Comparison of ENCODE assay signal across 26 cellular contexts in genomic region chr6:136511397-136511796, GRCh38. TPM values are rescaled to one million over a fixed set of nuclear protein-coding genes. Genes with fewer than 3 reads are reported as not detected.
DNase-seq lines count a peak whose midpoint lies in the region; ATAC-seq and TF ChIP-seq lines count a peak whose summit lies in the region.
"Had no signal": no experiment of that assay in that cellular context is flagged by ENCODE, and none has a peak within 500 bp of the region (broad histone marks: within the 10 kb centered on the region; RNA-seq: fewer than 3 reads in every experiment).

No MANE protein-coding gene starts in this region.

- H3K4me2 ChIP-seq in mammary epithelial cell (ENCODE audit: insufficient read depth, low read depth, low read length) = no peak overlapping the region

- intact Hi-C loops in mammary epithelial cell (cut with micrococcal nuclease) = no loop called here
- intact Hi-C loops in MCF 10A (cut with micrococcal nuclease) = no loop called here
- intact Hi-C loops in left colon (cut with DNase I, micrococcal nuclease) = no loop called here
- intact Hi-C loops in thyroid gland (cut with DNase I) = no loop called here

- peaks cover 6% of the 10 kb centered on the region for H3K36me3 Mint-ChIP-seq in MCF 10A (ENCODE audit: insufficient read depth, unreplicated experiment)
- H3K36me3 Mint-ChIP-seq: activated naive CD4-positive, alpha-beta T cell treated with anti-CD3 and anti-CD28 coated beads, Interleukin-2, amount 50 U/mL, for 24 hours; CD8-positive, alpha-beta memory T cell had no signal

- POLR2A ChIA-PET in MCF 10A (lab: Yijun Ruan, JAX) = interaction anchor here (0.7 to 1.0 kb wide), 2 partner anchors 12 to 18 kb away, joined by 3 to 4 read pairs; no protein-coding TSS in a partner anchor

- no peaks in the 10 kb centered on the region for H3K9me3 Mint-ChIP-seq in MCF 10A (ENCODE audit: unreplicated experiment)
- H3K9me3 Mint-ChIP-seq: activated B cell treated with CpG ODN at 0.5 μM for 24 hours; activated CD4-positive, alpha-beta T cell treated with anti-CD3 and anti-CD28 coated beads, Interleukin-2, amount 10 ng/mL, durations not matched to agents 7 days and 5 days; activated naive CD4-positive, alpha-beta T cell treated with anti-CD3 and anti-CD28 coated beads, Interleukin-2, amount 50 U/mL, for 24 hours; CD8-positive, alpha-beta memory T cell had no signal

- H3K4me3 ChIP-seq in mammary epithelial cell (replicated peaks in 1 of 3; ENCODE audit: insufficient read depth in 1 of 3, low read depth in 2 of 3, low read length in 3 of 3) = no peak overlapping the region
- H3K4me3 ChIP-seq in thyroid gland (replicated peaks in 1 of 3) = no peak overlapping the region
- H3K4me3 ChIP-seq: GM12878, left lung, SJSA1 had no signal

- H2AFZ ChIP-seq in mammary epithelial cell (ENCODE audit: low read depth, low read length) = no peak overlapping the region

- no peak overlapping the region for H3K27ac Mint-ChIP-seq in MCF 10A (ENCODE audit: low read depth, unreplicated experiment)
- H3K27ac Mint-ChIP-seq: activated B cell treated with CpG ODN at 0.5 μM for 24 hours; activated CD4-positive, alpha-beta T cell treated with anti-CD3 and anti-CD28 coated beads, Interleukin-2, amount 10 ng/mL, durations not matched to agents 7 days and 5 days; B cell had no signal

- no peak overlapping the region for H3K27ac ChIP-seq in mammary epithelial cell (ENCODE audit: insufficient read depth, low read depth, low read length)
- H3K27ac ChIP-seq in thyroid gland = peak overlapping the region in 2 of 3 donors; percentile 60 to 73
- H3K27ac ChIP-seq: HL-60, left lung, RWPE1, SJSA1 had no signal

- TF ChIP-seq CTCF in mammary epithelial cell (conservative IDR thresholded peaks at IDR 0.05 in 1 of 2, IDR thresholded peaks at IDR 0.05 in 1 of 2; ENCODE audit: extremely low read depth in 1 of 2, insufficient read depth in 1 of 2, low read depth in 1 of 2, low read length in 2 of 2) (no peak), MCF 10A (IDR thresholded peaks at IDR 0.05; ENCODE audit: unreplicated experiment) (no peak), thyroid gland (IDR thresholded peaks at IDR 0.05) (no peak)

- peaks cover 19% of the 10 kb centered on the region for H3K4me1 ChIP-seq in mammary epithelial cell (ENCODE audit: insufficient read depth, low read length)
- H3K4me1 ChIP-seq in thyroid gland = peaks cover 16 to 17% of the 10 kb centered on the region in 2 donors
- H3K4me1 ChIP-seq: left lung, SJSA1 had no signal

- no peaks in the 10 kb centered on the region for H3K27me3 Mint-ChIP-seq in MCF 10A (ENCODE audit: insufficient read depth, unreplicated experiment)
- H3K27me3 Mint-ChIP-seq: activated CD4-positive, alpha-beta T cell treated with anti-CD3 and anti-CD28 coated beads, Interleukin-2, amount 10 ng/mL, durations not matched to agents 7 days and 5 days had no signal

- in situ Hi-C loops in mammary epithelial cell (cut with MboI; ENCODE audit: low sequenced_read_pairs in 2 of 2) = no loop called here

- DNase-seq in mammary epithelial cell (peak; percentile 16), MCF 10A (ENCODE audit: unreplicated experiment) (no peak), NCI-H69 (lab: John Stamatoyannopoulos, UW) (peak; percentile 57), left colon (no peak), thyroid gland (no peak), NCI-H187 (lab: John Stamatoyannopoulos, UW) (no peak)
- DNase-seq: ACHN; activated B cell treated with CpG ODN at 0.5 μM for 24 hours; activated CD4-positive, alpha-beta T cell treated with anti-CD3 and anti-CD28 coated beads, Interleukin-2, amount 10 ng/mL, durations not matched to agents 7 days and 5 days; CD8-positive, alpha-beta memory T cell; DMS 273 treated with DMSO at 0.1 percent for 48 hours; left lung; mesendoderm; NCI-H187 treated with DMSO at 0.1 percent for 48 hours; NCI-H774; stimulated activated CD4-positive, alpha-beta T cell treated with anti-CD3 and anti-CD28 coated beads, Interleukin-12 subunit alpha, Interleukin-12 subunit beta, amount 100 ng/mL, for 4 hours; trophoblast cell had no signal

- no peaks in the 10 kb centered on the region for H4K20me1 ChIP-seq in mammary epithelial cell (ENCODE audit: insufficient read depth, low read length)

- no peaks in the 10 kb centered on the region for H3K4me1 Mint-ChIP-seq in MCF 10A (ENCODE audit: insufficient read depth, unreplicated experiment)
- H3K4me1 Mint-ChIP-seq: activated B cell treated with CpG ODN at 0.5 μM for 24 hours, B cell had no signal

- H3K36me3 ChIP-seq in mammary epithelial cell (ENCODE audit: insufficient read depth, low read length) (no peaks in the 10 kb centered on the region), thyroid gland (no peaks in the 10 kb centered on the region)
- H3K36me3 ChIP-seq: left lung, SJSA1 had no signal

- H3K27me3 ChIP-seq in mammary epithelial cell (ENCODE audit: insufficient read depth, low read length) (no peaks in the 10 kb centered on the region), thyroid gland (no peaks in the 10 kb centered on the region)
- H3K27me3 ChIP-seq: left lung had no signal

- H3K9me3 ChIP-seq in mammary epithelial cell (replicated peaks; ENCODE audit: insufficient read depth, low read length) (no peaks in the 10 kb centered on the region), thyroid gland (no peaks in the 10 kb centered on the region)
- H3K9me3 ChIP-seq: left lung, SJSA1 had no signal

- H3K9ac ChIP-seq in mammary epithelial cell (ENCODE audit: insufficient read depth, low read length) = no peak overlapping the region

- 15% methylated on average over 1 of the region's 1 CpG for WGBS in mammary epithelial cell (ENCODE audit: low coverage, missing lambda C conversion rate)
- 60 to 63% methylated on average over 1 of the region's 1 CpG for WGBS in thyroid gland, 2 donors

- no peak overlapping the region for H3K4me3 Mint-ChIP-seq in MCF 10A (ENCODE audit: unreplicated experiment)
- H3K4me3 Mint-ChIP-seq: activated B cell treated with CpG ODN at 0.5 μM for 24 hours; activated CD4-positive, alpha-beta T cell treated with anti-CD3 and anti-CD28 coated beads, Interleukin-2, amount 10 ng/mL, durations not matched to agents 7 days and 5 days; activated naive CD4-positive, alpha-beta T cell treated with anti-CD3 and anti-CD28 coated beads, Interleukin-2, amount 50 U/mL, for 24 hours; B cell; CD8-positive, alpha-beta memory T cell had no signal

- BruUV-seq in mammary epithelial cell (replicated peaks; lab: Mats Ljungman, UMichigan) = no TSS peak
- BruUV-seq in MCF 10A (replicated peaks; lab: Mats Ljungman, UMichigan) = no TSS peak

- CTCF ChIA-PET in mammary epithelial cell (lab: Charles Lee; ENCODE audit: low non-redundant PET) (no interaction called here), MCF 10A (lab: Yijun Ruan, JAX) (interaction anchor here (1.0 kb wide), 1 partner anchor 12 kb away, joined by 3 read pairs; no protein-coding TSS in a partner anchor)

- ATAC-seq in left colon (peak; percentile 85), HG03196 (IDR thresholded peaks at IDR 0.05; ENCODE audit: unreplicated experiment) (no peak), HG02610 (IDR thresholded peaks at IDR 0.05; ENCODE audit: unreplicated experiment) (no peak)
- ATAC-seq: sciatic nerve had no signal

- dilution Hi-C loops in mammary epithelial cell (cut with HindIII; ENCODE audit: low sequenced_read_pairs) = no loop called here

- no peak for TF ChIP-seq POLR2A in thyroid gland (IDR thresholded peaks at IDR 0.05)

- peaks cover 50% of the 10 kb centered on the region for H3K79me2 ChIP-seq in mammary epithelial cell (ENCODE audit: insufficient read depth, low read length)

RNA-seq across cellular contexts. Expression of gene MAP7, which starts 38.8 kb away (rescaled TPM):
- total RNA-seq in mammary epithelial cell (10 to 100 TPM; 38.2 to 39.0 TPM), MCF 10A (2022) (15.4 and 17.2 TPM in 2 replicates), left colon (10 to 100 TPM; 72.6 to 82.7 TPM), thyroid gland (10 to 100 TPM; 24.5 to 46.0 (median 36.0) TPM)
- polyA plus RNA-seq in mammary epithelial cell = 10.6 TPM
- polyA minus RNA-seq in mammary epithelial cell = 15.2 TPM

Comparison
In these comparisons a context has a peak if more than half of its experiments do, and no peak if none do; other contexts are left out.
1. DNase-seq: peak in mammary epithelial cell (single experiment) and NCI-H69 (single experiment); none in MCF 10A (single experiment), left colon (0 of 2), thyroid gland (0 of 2) and NCI-H187 (0 of 2).